ENCODE assay signal across 19 cellular contexts in genomic region chr2:198873771-198874501, GRCh38.
DNase-seq lines count a peak whose midpoint lies in the region; ATAC-seq, FAIRE-seq and TF ChIP-seq lines count a peak whose summit lies in the region.
"Had no signal": no experiment of that assay in that cellular context is flagged by ENCODE, and none has a peak within 500 bp of the region (broad histone marks: within the 10 kb centered on the region; RNA-seq: fewer than 3 reads in every experiment).

No MANE protein-coding gene starts in this region.

- H3K4me3 ChIP-seq in OCI-LY7 (ENCODE audit: low read depth, low read length, poor library complexity, severe bottlenecking) (no peak overlapping the region), foreskin fibroblast (ENCODE audit: low read depth in 1 of 2, low read length in 2 of 2) (no peak overlapping the region)
- H3K4me3 ChIP-seq: adrenal gland, gastroesophageal sphincter, mucosa of descending colon, PC-9, upper lobe of right lung had no signal

- H3K9me3 ChIP-seq in OCI-LY7 (ENCODE audit: low read length) = no peaks in the 10 kb centered on the region; the same call in 1 of the 2 replicates
- H3K9me3 ChIP-seq: adrenal gland, gastroesophageal sphincter, mucosa of descending colon, upper lobe of right lung had no signal

- no peaks in the 10 kb centered on the region for H3K9me2 ChIP-seq in OCI-LY7 (ENCODE audit: insufficient read depth, low read length)

- H2AFZ ChIP-seq in OCI-LY7 (ENCODE audit: low read length) = peak overlapping the region; percentile 27; the same call in 1 of the 2 replicates
- H2AFZ ChIP-seq: parathyroid adenoma, PC-9 had no signal

- TF ChIP-seq CTCF in OCI-LY7 (conservative IDR thresholded peaks at IDR 0.05; ENCODE audit: low read length) (no peak), foreskin fibroblast (IDR thresholded peaks at IDR 0.05; ENCODE audit: low read depth, low read length) (no peak), GM13977 (IDR thresholded peaks at IDR 0.05; ENCODE audit: extremely low read depth, insufficient read depth, missing control alignments) (no peak)

- no peak for TF ChIP-seq POLR2A in H54 (IDR thresholded peaks at IDR 0.05; ENCODE audit: low read depth, low read length)

- H4K20me1 ChIP-seq in OCI-LY7 (ENCODE audit: insufficient read depth, low read length) = no peaks in the 10 kb centered on the region

- no peak for ATAC-seq in Right ventricle myocardium inferior
- ATAC-seq: gastroesophageal sphincter, mucosa of descending colon, T-cell, upper lobe of right lung had no signal

- DNase-seq in AG20443 (ENCODE audit: low spot score) (peak; percentile 25), H54 (ENCODE audit: insufficient read length, low spot score) (no peak), OCI-LY7 (ENCODE audit: low spot score) (no peak), foreskin fibroblast (peak; percentile 41 to 56), Right ventricle myocardium inferior (ENCODE audit: missing footprints) (no peak), GM13977 (ENCODE audit: low spot score) (no peak), retina (no peak)
- DNase-seq in activated T-cell treated with anti-CD3 and anti-CD28 coated beads, Interleukin-2, amount 50 U/mL, for 48 hours = no peak
- DNase-seq: activated T-cell treated with anti-CD3 and anti-CD28 coated beads, Interleukin-2, amount 50 U/mL, for 1 hour; adrenal gland; DMS53; mucosa of descending colon; NCI-H345; PC-9; T-cell; upper lobe of right lung had no signal

- POLR2A ChIA-PET in OCI-LY7 (lab: Charles Lee) = interaction anchor here (1.0 kb wide), 1 partner anchor 23 kb away, joined by 3 read pairs; no protein-coding TSS in a partner anchor

- in situ Hi-C loops in GM13977 (cut with MboI; ENCODE audit: low pct_unique_long_range_greater_than_20kb, low sequenced_read_pairs, unreplicated experiment) = no loop called here

- no peaks in the 10 kb centered on the region for H3K79me2 ChIP-seq in OCI-LY7 (ENCODE audit: insufficient read depth, low read depth, low read length)
- H3K79me2 ChIP-seq: parathyroid adenoma had no signal

- no peak overlapping the region for H3K4me2 ChIP-seq in OCI-LY7 (ENCODE audit: low read length)
- H3K4me2 ChIP-seq: PC-9 had no signal

- no peaks in the 10 kb centered on the region for H3K4me1 ChIP-seq in OCI-LY7 (ENCODE audit: insufficient read depth, low read length, poor library complexity, severe bottlenecking)
- H3K4me1 ChIP-seq: adrenal gland, gastroesophageal sphincter, parathyroid adenoma, upper lobe of right lung had no signal

- no peaks in the 10 kb centered on the region; the same call in 1 of the 2 replicates for H3K36me3 ChIP-seq in OCI-LY7 (ENCODE audit: insufficient read depth, low read length)
- H3K36me3 ChIP-seq: adrenal gland, gastroesophageal sphincter, upper lobe of right lung had no signal

- intact Hi-C loops in OCI-LY7 (cut with micrococcal nuclease; ENCODE audit: unreplicated experiment) (no loop called here), Right ventricle myocardium inferior (cut with DNase I) (no loop called here)

- no TSS peak for BruUV-seq in OCI-LY7 (replicated peaks; lab: Mats Ljungman, UMichigan)

- FAIRE-seq in H54 (lab: Jason Lieb, UNC) = peak; percentile 83
- FAIRE-seq: islet of Langerhans had no signal

- no peak overlapping the region for H3K27ac ChIP-seq in OCI-LY7 (ENCODE audit: low read depth, low read length, poor library complexity, severe bottlenecking)
- H3K27ac ChIP-seq: adrenal gland, gastroesophageal sphincter, parathyroid adenoma, PC-9, upper lobe of right lung had no signal

- CTCF ChIA-PET in OCI-LY7 (lab: Charles Lee; ENCODE audit: unreplicated experiment) = no interaction called here

Comparison
In these comparisons a context has a peak if more than half of its experiments do, and no peak if none do; other contexts are left out.
1. DNase-seq: peak in AG20443 (single experiment) and foreskin fibroblast (2 of 2); none in H54 (single experiment), OCI-LY7 (single experiment), Right ventricle myocardium inferior (single experiment), GM13977 (single experiment), activated T-cell treated with anti-CD3 and anti-CD28 coated beads, Interleukin-2, amount 50 U/mL, for 48 hours (0 of 2) and retina (single experiment).